ENCODE assay signal across 2 cellular contexts in genomic region chr7:47456210-47456955, GRCh38.
TF ChIP-seq lines count a peak whose summit lies in the region.

No MANE protein-coding gene starts in this region.

TF ChIP-seq in liver, 16 proteins besides CTCF, POLR2A, EP300 and RAD21 (continued from another document):
- TF ChIP-seq, protein P1, sequence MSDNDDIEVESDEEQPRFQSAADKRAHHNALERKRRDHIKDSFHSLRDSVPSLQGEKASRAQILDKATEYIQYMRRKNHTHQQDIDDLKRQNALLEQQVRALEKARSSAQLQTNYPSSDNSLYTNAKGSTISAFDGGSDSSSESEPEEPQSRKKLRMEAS (IDR thresholded peaks at IDR 0.05) = peak; percentile 23
- TF ChIP-seq FOXA2 (IDR thresholded peaks at IDR 0.05) = no peak
- no peak for TF ChIP-seq HNF4G (IDR thresholded peaks at IDR 0.05)
- TF ChIP-seq SP1 (IDR thresholded peaks at IDR 0.05) = peak; percentile 39
- peak; percentile 51 to 61 for TF ChIP-seq HNF4A (conservative IDR thresholded peaks at IDR 0.05)
- TF ChIP-seq ATF3 (IDR thresholded peaks at IDR 0.05) = no peak
- TF ChIP-seq EGR1 (IDR thresholded peaks at IDR 0.05; ENCODE audit: low read depth in 2 of 2) = peak in 1 of 2 donors; percentile 47

TF ChIP-seq in HepG2, 621 proteins besides CTCF, POLR2A, EP300 and RAD21 (continued from another document):
- TF ChIP-seq FOXO4 (CRISPR knock-in tag; conservative IDR thresholded peaks at IDR 0.05) (no peak), ZNF589 (CRISPR knock-in tag; conservative IDR thresholded peaks at IDR 0.05) (no peak), ZBTB1 (CRISPR knock-in tag; IDR thresholded peaks at IDR 0.05; ENCODE audit: borderline replicate concordance) (no peak), ZSCAN20 (CRISPR knock-in tag; IDR thresholded peaks at IDR 0.05; ENCODE audit: borderline replicate concordance) (no peak), ZNF780A (CRISPR knock-in tag; IDR thresholded peaks at IDR 0.05) (no peak), FOXM1 (CRISPR knock-in tag; IDR thresholded peaks at IDR 0.05) (no peak), MXI1 (IDR thresholded peaks at IDR 0.05; ENCODE audit: borderline replicate concordance, low read depth, low read length) (no peak), ZNF253 (CRISPR knock-in tag; IDR thresholded peaks at IDR 0.05; ENCODE audit: borderline replicate concordance) (no peak), ZNF484 (CRISPR knock-in tag; IDR thresholded peaks at IDR 0.05; ENCODE audit: borderline replicate concordance, low read depth) (no peak), ZNF12 (CRISPR knock-in tag; IDR thresholded peaks at IDR 0.05) (no peak), ZNF549 (CRISPR knock-in tag; IDR thresholded peaks at IDR 0.05) (no peak)
- TF ChIP-seq, protein P2, sequence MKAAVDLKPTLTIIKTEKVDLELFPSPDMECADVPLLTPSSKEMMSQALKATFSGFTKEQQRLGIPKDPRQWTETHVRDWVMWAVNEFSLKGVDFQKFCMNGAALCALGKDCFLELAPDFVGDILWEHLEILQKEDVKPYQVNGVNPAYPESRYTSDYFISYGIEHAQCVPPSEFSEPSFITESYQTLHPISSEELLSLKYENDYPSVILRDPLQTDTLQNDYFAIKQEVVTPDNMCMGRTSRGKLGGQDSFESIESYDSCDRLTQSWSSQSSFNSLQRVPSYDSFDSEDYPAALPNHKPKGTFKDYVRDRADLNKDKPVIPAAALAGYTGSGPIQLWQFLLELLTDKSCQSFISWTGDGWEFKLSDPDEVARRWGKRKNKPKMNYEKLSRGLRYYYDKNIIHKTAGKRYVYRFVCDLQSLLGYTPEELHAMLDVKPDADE (CRISPR knock-in tag; IDR thresholded peaks at IDR 0.05) = no peak
- TF ChIP-seq, protein P3, sequence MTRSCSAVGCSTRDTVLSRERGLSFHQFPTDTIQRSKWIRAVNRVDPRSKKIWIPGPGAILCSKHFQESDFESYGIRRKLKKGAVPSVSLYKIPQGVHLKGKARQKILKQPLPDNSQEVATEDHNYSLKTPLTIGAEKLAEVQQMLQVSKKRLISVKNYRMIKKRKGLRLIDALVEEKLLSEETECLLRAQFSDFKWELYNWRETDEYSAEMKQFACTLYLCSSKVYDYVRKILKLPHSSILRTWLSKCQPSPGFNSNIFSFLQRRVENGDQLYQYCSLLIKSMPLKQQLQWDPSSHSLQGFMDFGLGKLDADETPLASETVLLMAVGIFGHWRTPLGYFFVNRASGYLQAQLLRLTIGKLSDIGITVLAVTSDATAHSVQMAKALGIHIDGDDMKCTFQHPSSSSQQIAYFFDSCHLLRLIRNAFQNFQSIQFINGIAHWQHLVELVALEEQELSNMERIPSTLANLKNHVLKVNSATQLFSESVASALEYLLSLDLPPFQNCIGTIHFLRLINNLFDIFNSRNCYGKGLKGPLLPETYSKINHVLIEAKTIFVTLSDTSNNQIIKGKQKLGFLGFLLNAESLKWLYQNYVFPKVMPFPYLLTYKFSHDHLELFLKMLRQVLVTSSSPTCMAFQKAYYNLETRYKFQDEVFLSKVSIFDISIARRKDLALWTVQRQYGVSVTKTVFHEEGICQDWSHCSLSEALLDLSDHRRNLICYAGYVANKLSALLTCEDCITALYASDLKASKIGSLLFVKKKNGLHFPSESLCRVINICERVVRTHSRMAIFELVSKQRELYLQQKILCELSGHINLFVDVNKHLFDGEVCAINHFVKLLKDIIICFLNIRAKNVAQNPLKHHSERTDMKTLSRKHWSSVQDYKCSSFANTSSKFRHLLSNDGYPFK (CRISPR knock-in tag; IDR thresholded peaks at IDR 0.05; ENCODE audit: borderline replicate concordance) = no peak
